9 cellular contexts compared by ENCODE assay signal in genomic region chr4:186021461-186022167, GRCh38. TPM values are rescaled to one million over a fixed set of nuclear protein-coding genes. Genes with fewer than 3 reads are reported as not detected.
DNase-seq lines count a peak whose midpoint lies in the region; ATAC-seq and TF ChIP-seq lines count a peak whose summit lies in the region.
"Had no signal": no experiment of that assay in that cellular context is flagged by ENCODE, and none has a peak within 500 bp of the region (broad histone marks: within the 10 kb centered on the region; RNA-seq: fewer than 3 reads in every experiment).

No MANE protein-coding gene starts in this region.

- DNase-seq in NCI-H748 treated with DMSO at 0.1 percent for 48 hours (lab: John Stamatoyannopoulos, UW) (peak; percentile 12), endodermal cell (peak; percentile 85), mucosa of descending colon (peak in 2 of 3 donors; percentile 26 to 40)
- no peak for DNase-seq in stimulated activated CD4-positive, alpha-beta T cell treated with anti-CD3 and anti-CD28 coated beads, Interleukin-1b, Interleukin-23, amount 100 ng/mL, for 48 hours

- H3K27ac Mint-ChIP-seq in endodermal cell = no peak overlapping the region

- peaks cover 2% of the 10 kb centered on the region for H3K27me3 Mint-ChIP-seq in endodermal cell (ENCODE audit: insufficient read depth)

- 39 to 43% methylated on average over 4 to 11 of the region's 11 CpGs for WGBS in endodermal cell (ENCODE audit: insufficient coverage in 1 of 2, insufficient read length in 1 of 2), 2 experiments

- no peaks in the 10 kb centered on the region for H3K36me3 ChIP-seq in endodermal cell (ENCODE audit: control insufficient read depth, insufficient read depth, low read length)
- H3K36me3 ChIP-seq in mucosa of descending colon (ENCODE audit: low read depth) = no peaks in the 10 kb centered on the region

- no peak overlapping the region for H3K9ac ChIP-seq in endodermal cell (ENCODE audit: extremely low read depth, low read length, poor library complexity, severe bottlenecking)

- H3K27me3 ChIP-seq in endodermal cell (ENCODE audit: control insufficient read depth, insufficient read depth, low read length, poor library complexity, severe bottlenecking) = no peaks in the 10 kb centered on the region

- no peaks in the 10 kb centered on the region for H3K36me3 Mint-ChIP-seq in endodermal cell (ENCODE audit: low read depth)

- H3K9me3 ChIP-seq in endodermal cell (ENCODE audit: control insufficient read depth, low read length) = no peaks in the 10 kb centered on the region
- H3K9me3 ChIP-seq in mucosa of descending colon = no peaks in the 10 kb centered on the region

- no peak overlapping the region for H3K4me3 Mint-ChIP-seq in endodermal cell

- H3K4me1 Mint-ChIP-seq in endodermal cell = no peaks in the 10 kb centered on the region

- no peak overlapping the region for H3K4me3 ChIP-seq in endodermal cell (ENCODE audit: low read length)
- H3K4me3 ChIP-seq in mucosa of descending colon = no peak overlapping the region
- H3K4me3 ChIP-seq: SK-N-MC had no signal

- H3K27ac ChIP-seq in endodermal cell (ENCODE audit: low read depth, low read length) = no peak overlapping the region
- H3K27ac ChIP-seq: SK-N-MC had no signal

- intact Hi-C loops in mucosa of descending colon (cut with DNase I, micrococcal nuclease) = loop anchor here (5.0 to 10.0 kb wide), 2 partner anchors 379 to 387 kb away; no protein-coding TSS in a partner anchor

- H3K4me1 ChIP-seq in endodermal cell (ENCODE audit: control insufficient read depth, insufficient read depth, low read length) = no peaks in the 10 kb centered on the region
- no peaks in the 10 kb centered on the region for H3K4me1 ChIP-seq in mucosa of descending colon (ENCODE audit: low read depth)

- peaks cover 2% of the 10 kb centered on the region for H3K9me3 Mint-ChIP-seq in endodermal cell

- ATAC-seq in mucosa of descending colon (peak; percentile 50), GM21576 (IDR thresholded peaks at IDR 0.05; ENCODE audit: unreplicated experiment) (no peak), HG03039 (IDR thresholded peaks at IDR 0.05; ENCODE audit: unreplicated experiment) (no peak), GM21381 (IDR thresholded peaks at IDR 0.05; ENCODE audit: unreplicated experiment) (no peak)

- peak; percentile 81 for TF ChIP-seq CTCF in GM12873 (IDR thresholded peaks at IDR 0.05; ENCODE audit: insufficient read depth, low read depth, low read length, missing control alignments)
- TF ChIP-seq CTCF in endodermal cell (conservative IDR thresholded peaks at IDR 0.05) = peak; percentile 93
- peak; percentile 44 for TF ChIP-seq CTCF in mucosa of descending colon (IDR thresholded peaks at IDR 0.05)

RNA-seq across cellular contexts. Expression of gene TLR3, which starts 47.3 kb away (rescaled TPM):
- under 1 TPM in 1 of 2 donors, not detected in 1; 0.26 TPM for total RNA-seq in endodermal cell
- 0.43 TPM for polyA plus RNA-seq in endodermal cell (2013, experiment 1 of 2)
- not detected for polyA plus RNA-seq in endodermal cell (2013, experiment 2 of 2)
- total RNA-seq in mucosa of descending colon = 10 to 100 TPM; 23.6 to 55.0 (median 51.3) TPM

Comparison
In these comparisons a context has a peak if more than half of its experiments do, and no peak if none do; other contexts are left out.
1. RNA of gene TLR3, which starts 47.3 kb away (total RNA-seq): 23.6 to 55.0 TPM in mucosa of descending colon; 0.26 TPM in endodermal cell; every median in the first group is over 10 times any median in the second.
2. Peak in every context shown above with its lines, with median percentiles within 50 percentile points of each other: CTCF ChIP-seq.